In the genomic region with DNA sequence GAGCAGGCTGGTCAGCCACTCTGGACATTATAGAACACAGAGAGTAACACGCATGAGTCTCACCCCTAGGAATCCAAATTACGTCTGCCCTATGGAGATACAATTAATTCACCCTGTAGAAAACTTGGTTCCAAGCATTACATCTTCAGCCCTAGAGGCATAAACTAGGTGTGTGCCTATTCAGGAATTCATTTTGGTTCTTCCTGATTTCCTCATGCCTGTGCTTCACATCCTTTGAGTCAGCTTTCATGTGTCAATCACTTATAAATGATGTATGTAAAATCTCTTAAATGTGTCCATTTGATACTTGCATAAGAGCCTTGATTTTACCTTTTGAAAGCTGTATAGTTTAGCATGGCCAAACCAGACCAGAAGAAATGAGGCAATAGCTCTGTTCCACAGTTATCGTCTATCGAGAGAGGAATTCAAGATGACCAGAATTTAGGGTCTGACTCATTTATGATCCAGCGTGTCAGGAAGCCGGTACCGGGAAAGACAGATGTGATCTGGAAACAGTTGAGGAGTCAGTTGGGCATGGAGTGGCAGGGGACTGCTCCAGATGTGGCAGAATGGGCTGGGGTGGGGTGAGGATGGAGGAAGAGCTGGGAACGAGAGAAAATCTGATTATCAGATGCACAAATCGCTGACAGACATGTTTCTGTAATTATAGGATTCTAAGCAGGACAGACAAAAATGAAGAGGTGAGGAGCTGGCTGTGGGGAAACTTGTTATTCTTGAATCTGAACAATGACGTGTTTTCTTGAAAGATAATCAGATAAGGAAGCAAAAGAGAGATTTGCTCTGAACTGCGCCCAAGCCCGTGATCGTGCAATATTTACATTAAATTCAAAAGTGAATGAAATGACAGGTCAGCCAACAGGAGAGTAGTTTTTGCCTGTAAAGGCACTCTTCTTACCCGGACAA, we compare ENCODE assay signal across 18 cellular contexts.
DNase-seq lines count a peak whose midpoint lies in the region; ATAC-seq and TF ChIP-seq lines count a peak whose summit lies in the region.
"Had no signal": no experiment of that assay in that cellular context is flagged by ENCODE, and none has a peak within 500 bp of the region (broad histone marks: within the 10 kb centered on the region; RNA-seq: fewer than 3 reads in every experiment).

No MANE protein-coding gene starts in this region.

- ATAC-seq in GM21515 (IDR thresholded peaks at IDR 0.05; ENCODE audit: unreplicated experiment) = no peak
- ATAC-seq: Right ventricle myocardium inferior had no signal

- H4K8ac ChIP-seq in neuronal stem cell (ENCODE audit: low read depth, low read length) = no peak overlapping the region

- no peaks in the 10 kb centered on the region for H3K36me3 ChIP-seq in neuronal stem cell (replicated peaks in 1 of 2; ENCODE audit: control insufficient read depth in 2 of 2, insufficient read depth in 2 of 2, low read length in 2 of 2)

- H2BK12ac ChIP-seq in neuronal stem cell (ENCODE audit: low read length) = no peak overlapping the region

- no peak overlapping the region for H3K4me2 ChIP-seq in neuronal stem cell (ENCODE audit: insufficient read depth, low read length, poor library complexity, severe bottlenecking)

- H2BK120ac ChIP-seq in neuronal stem cell (ENCODE audit: low read depth, low read length) = no peak overlapping the region

- no peak overlapping the region for H3K9ac ChIP-seq in neuronal stem cell (ENCODE audit: low read depth, low read length, poor library complexity)

- no CpG with 5 or more reads among the region's 14 CpGs for WGBS in neuronal stem cell (ENCODE audit: extremely low coverage in 2 of 2, insufficient read length in 2 of 2, insufficient replicate concordance in 1 of 2), 2 donors

- H2AFZ ChIP-seq in neuronal stem cell (ENCODE audit: low read length) = no peak overlapping the region

- TF ChIP-seq CTCF in VCaP (conservative IDR thresholded peaks at IDR 0.05) = no peak

- H4K91ac ChIP-seq in neuronal stem cell (ENCODE audit: low read depth, low read length, poor library complexity) = no peak overlapping the region

- no peak overlapping the region for H2BK15ac ChIP-seq in neuronal stem cell (ENCODE audit: low read length)

- peak overlapping the region; percentile 38 for H3K27ac ChIP-seq in VCaP
- H3K27ac ChIP-seq in neuronal stem cell (replicated peaks; ENCODE audit: low read length) = no peak overlapping the region

- no peak overlapping the region for H2AK5ac ChIP-seq in neuronal stem cell (ENCODE audit: low read depth, low read length)

- H2BK5ac ChIP-seq in neuronal stem cell (ENCODE audit: low read length) = no peak overlapping the region

- H3K4me3 ChIP-seq in neuronal stem cell (ENCODE audit: low read length in 2 of 2) = no peak overlapping the region

- H3K27me3 ChIP-seq in neuronal stem cell (ENCODE audit: control insufficient read depth in 3 of 3, insufficient read depth in 3 of 3, low read depth in 1 of 3, low read length in 3 of 3) = no peaks in the 10 kb centered on the region

- no peak overlapping the region for H3K14ac ChIP-seq in neuronal stem cell (ENCODE audit: low read length)

- no peak overlapping the region for H3K23ac ChIP-seq in neuronal stem cell (ENCODE audit: low read depth, low read length, poor library complexity)

- no peak overlapping the region for H3K18ac ChIP-seq in neuronal stem cell (ENCODE audit: low read length)

- no peak overlapping the region for H3K4ac ChIP-seq in neuronal stem cell (ENCODE audit: low read length)

- peaks cover 12 to 24% of the 10 kb centered on the region in 2 donors for H3K4me1 ChIP-seq in neuronal stem cell (ENCODE audit: control insufficient read depth in 2 of 2, insufficient read depth in 1 of 2, low read depth in 1 of 2, low read length in 2 of 2)

- no peaks in the 10 kb centered on the region for H3K79me1 ChIP-seq in neuronal stem cell (ENCODE audit: low read depth, low read length)

- H3K9me3 ChIP-seq in neuronal stem cell (replicated peaks in 1 of 2; ENCODE audit: control insufficient read depth in 2 of 2, insufficient read depth in 1 of 2, low read depth in 1 of 2, low read length in 2 of 2) = no peaks in the 10 kb centered on the region

- peak; percentile 41 for DNase-seq in 8988T
- peak; percentile 48 for DNase-seq in GM04504 (ENCODE audit: low read depth)
- peak; percentile 39 for DNase-seq in iris pigment epithelial cell (ENCODE audit: low read depth)
- no peak for DNase-seq in cerebellum (ENCODE audit: low spot score)
- DNase-seq in HUDEP-2 (lab: John Stamatoyannopoulos, UW; ENCODE audit: unreplicated experiment in 76 of 76) = no peak
- no peak for DNase-seq in neuronal stem cell (ENCODE audit: low spot score)
- DNase-seq: ACHN; activated CD4-positive, alpha-beta T cell treated with anti-CD3 and anti-CD28 coated beads, Interleukin-2, amount 50 U/mL, for 48 hours; activated effector memory CD4-positive, alpha-beta T cell treated with Interleukin-2 at 50 U/mL for 16 hours; aorta; H7; Karpas-422; NCI-H1930; stimulated activated naive CD4-positive, alpha-beta T cell; T1000 had no signal

Comparison
In these comparisons a context has a peak if more than half of its experiments do, and no peak if none do; other contexts are left out.
1. DNase-seq: peak in 8988T (single experiment), GM04504 (single experiment) and iris pigment epithelial cell (single experiment); none in cerebellum (single experiment), HUDEP-2 (0 of 76) and neuronal stem cell (single experiment).